29 cellular contexts compared by ENCODE assay signal in the genomic region with DNA sequence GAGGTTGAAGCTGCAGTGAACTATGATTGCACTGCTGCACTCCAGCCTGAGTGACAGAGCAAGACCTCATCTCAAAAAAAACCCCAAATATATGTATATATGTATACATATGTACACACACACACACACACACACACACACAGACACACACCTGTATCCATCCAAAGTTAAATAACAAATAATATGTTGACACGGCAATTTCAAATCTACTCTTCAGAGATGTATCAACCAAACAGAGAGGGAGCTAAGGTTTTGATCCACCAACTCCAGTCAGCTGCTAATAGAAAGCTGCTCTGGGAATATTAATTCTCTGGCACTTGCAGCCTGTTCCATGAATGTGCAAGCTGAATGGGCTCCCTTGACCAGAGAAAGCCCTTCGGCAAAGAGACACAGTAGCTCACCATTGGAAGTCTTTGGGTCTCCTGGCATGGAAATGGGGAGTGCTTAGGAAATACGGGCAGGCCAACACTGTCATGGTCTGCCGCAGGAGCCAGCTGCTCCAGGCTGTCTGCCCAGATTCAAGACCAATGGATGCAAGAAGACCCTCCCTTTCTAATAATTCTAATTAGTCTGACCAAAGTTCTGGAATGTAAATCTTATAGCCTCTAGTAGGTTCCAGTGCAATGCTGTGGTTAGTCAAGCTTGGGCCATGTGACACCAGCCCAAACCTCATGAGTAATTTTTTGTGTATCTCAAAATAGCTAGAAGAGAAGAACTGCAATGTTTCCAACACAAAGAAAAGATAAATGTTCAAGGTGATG.
"Had no signal": no experiment of that assay in that cellular context is flagged by ENCODE, and none has a peak within 500 bp of the region (broad histone marks: within the 10 kb centered on the region; RNA-seq: fewer than 3 reads in every experiment).

No MANE protein-coding gene starts in this region.

- H3K36me3 Mint-ChIP-seq: immature natural killer cell; stimulated activated memory B cell treated with anti-CD40 and anti-IgM and Interleukin-4, amounts not matched to agents 10 μg/mL and 1 μg/mL and 100 μg/mL, for 72 hours had no signal

- H3K4me1 Mint-ChIP-seq: immature natural killer cell; naive thymus-derived CD8-positive, alpha-beta T cell; nephron; stimulated activated naive CD8-positive, alpha-beta T cell treated with anti-CD3 and anti-CD28 coated beads, Interleukin-15, amount 100 ng/mL, for 72 hours had no signal

- H3K4me1 ChIP-seq: heart left ventricle, left ventricle myocardium inferior, pancreas, psoas muscle, right atrium auricular region had no signal

- H3K36me3 ChIP-seq: heart left ventricle, left ventricle myocardium inferior, pancreas, right atrium auricular region, transverse colon, upper lobe of right lung had no signal

- H3K9me3 ChIP-seq: heart left ventricle, left ventricle myocardium inferior, mucosa of descending colon, pancreas, psoas muscle, right atrium auricular region, transverse colon, upper lobe of right lung had no signal

- H3K27me3 ChIP-seq: pancreas, right atrium auricular region, transverse colon, upper lobe of right lung had no signal

- H3K9me3 Mint-ChIP-seq: naive thymus-derived CD8-positive, alpha-beta T cell; nephron; neural crest cell; stimulated activated memory B cell treated with anti-CD40 and anti-IgM and Interleukin-4, amounts not matched to agents 10 μg/mL and 1 μg/mL and 100 μg/mL, for 72 hours; stimulated activated naive CD8-positive, alpha-beta T cell treated with anti-CD3 and anti-CD28 coated beads, Interleukin-15, amount 100 ng/mL, for 72 hours had no signal

- FAIRE-seq: islet of Langerhans, kidney, pancreas, small intestine, urothelium cell line had no signal

- H3K27ac Mint-ChIP-seq: immature natural killer cell; naive thymus-derived CD8-positive, alpha-beta T cell; nephron; stimulated activated memory B cell treated with anti-CD40 and anti-IgM and Interleukin-4, amounts not matched to agents 10 μg/mL and 1 μg/mL and 100 μg/mL, for 72 hours; stimulated activated naive CD8-positive, alpha-beta T cell treated with anti-CD3 and anti-CD28 coated beads, Interleukin-15, amount 100 ng/mL, for 72 hours had no signal

- H3K27me3 Mint-ChIP-seq: naive thymus-derived CD8-positive, alpha-beta T cell; stimulated activated memory B cell treated with anti-CD40 and anti-IgM and Interleukin-4, amounts not matched to agents 10 μg/mL and 1 μg/mL and 100 μg/mL, for 72 hours; stimulated activated naive CD8-positive, alpha-beta T cell treated with anti-CD3 and anti-CD28 coated beads, Interleukin-15, amount 100 ng/mL, for 72 hours had no signal

- H3K4me3 Mint-ChIP-seq: immature natural killer cell; naive thymus-derived CD8-positive, alpha-beta T cell; nephron; neural crest cell; stimulated activated memory B cell treated with anti-CD40 and anti-IgM and Interleukin-4, amounts not matched to agents 10 μg/mL and 1 μg/mL and 100 μg/mL, for 72 hours; stimulated activated naive CD8-positive, alpha-beta T cell treated with anti-CD3 and anti-CD28 coated beads, Interleukin-15, amount 100 ng/mL, for 72 hours had no signal

- H3K4me3 ChIP-seq: heart left ventricle, left ventricle myocardium inferior, lung, mucosa of descending colon, pancreas, psoas muscle, right atrium auricular region, transverse colon, upper lobe of right lung had no signal

- DNase-seq: heart left ventricle; hypothalamus; immature natural killer cell; kidney; left ventricle myocardium inferior; midbrain; mucosa of descending colon; naive thymus-derived CD8-positive, alpha-beta T cell; nucleus accumbens; pancreas; psoas muscle; small intestine; stimulated activated CD4-positive, alpha-beta T cell treated with anti-CD3 and anti-CD28 coated beads, Interleukin-1b, Interleukin-23, amount 100 ng/mL, for 48 hours; stimulated activated CD4-positive, alpha-beta T cell treated with anti-CD3 and anti-CD28 coated beads, Interleukin-2, amount 100 ng/mL, for 48 hours; stimulated activated CD4-positive, alpha-beta T cell treated with anti-CD3 and anti-CD28 coated beads, Interleukin-4, amount 100 ng/mL, for 4 hours; stimulated activated CD8-positive, alpha-beta memory T cell treated with anti-CD3 and anti-CD28 coated beads, Interleukin-4, amount 100 ng/mL, for 48 hours; stimulated activated naive CD4-positive, alpha-beta T cell treated with Interleukin-2 at 50 U/mL for 16 hours; stimulated activated naive CD8-positive, alpha-beta T cell treated with anti-CD3 and anti-CD28 coated beads, Interleukin-15, amount 100 ng/mL, for 72 hours; substantia nigra; transverse colon; upper lobe of right lung had no signal

- ATAC-seq: heart left ventricle; mucosa of descending colon; naive thymus-derived CD8-positive, alpha-beta T cell; pancreas; psoas muscle; sciatic nerve; stimulated activated memory B cell treated with anti-CD40 and anti-IgM and Interleukin-4, amounts not matched to agents 10 μg/mL and 1 μg/mL and 100 μg/mL, for 72 hours; stimulated activated naive CD8-positive, alpha-beta T cell treated with anti-CD3 and anti-CD28 coated beads, Interleukin-15, amount 100 ng/mL, for 72 hours; upper lobe of right lung had no signal

- H3K27ac ChIP-seq: heart left ventricle, left ventricle myocardium inferior, pancreas, psoas muscle, right atrium auricular region, transverse colon, upper lobe of right lung had no signal
